26 cellular contexts compared by ENCODE assay signal in the genomic region with DNA sequence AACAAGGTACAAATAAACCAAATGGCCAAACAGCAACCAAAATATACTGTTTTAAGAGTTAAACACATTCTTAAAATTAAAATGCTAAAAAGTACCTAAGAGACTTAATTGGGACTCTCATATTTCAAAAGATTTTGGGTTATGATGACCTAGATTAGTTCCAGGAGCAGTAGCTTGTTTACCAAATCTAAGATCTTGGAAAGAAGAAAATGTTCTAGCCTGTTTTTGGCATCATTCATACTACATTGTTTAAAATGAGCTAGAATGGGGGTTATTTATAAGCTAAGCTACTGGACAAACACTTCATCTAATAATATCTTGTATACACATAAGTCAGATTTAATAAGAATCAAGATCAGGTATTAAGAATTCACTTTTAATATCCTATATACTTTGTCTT. TPM values are rescaled to one million over a fixed set of nuclear protein-coding genes. Genes with fewer than 3 reads are reported as not detected.
DNase-seq lines count a peak whose midpoint lies in the region; ATAC-seq and TF ChIP-seq lines count a peak whose summit lies in the region.
"Had no signal": no experiment of that assay in that cellular context is flagged by ENCODE, and none has a peak within 500 bp of the region (broad histone marks: within the 10 kb centered on the region; RNA-seq: fewer than 3 reads in every experiment).

No MANE protein-coding gene starts in this region.

- H3K27me3 ChIP-seq in breast epithelium: no peaks in the 10 kb centered on the region
- H3K27me3 ChIP-seq in esophagus muscularis mucosa: no peaks in the 10 kb centered on the region
- no peaks in the 10 kb centered on the region for H3K27me3 ChIP-seq in sigmoid colon
- no peaks in the 10 kb centered on the region for H3K27me3 ChIP-seq in tibial nerve
- H3K27me3 ChIP-seq in right lobe of liver: no peaks in the 10 kb centered on the region

- H3K4me1 Mint-ChIP-seq in MCF 10A (ENCODE audit: insufficient read depth, unreplicated experiment): peaks cover 35% of the 10 kb centered on the region

- no peaks in the 10 kb centered on the region for H3K9me3 Mint-ChIP-seq in MCF 10A (ENCODE audit: unreplicated experiment)
- H3K9me3 Mint-ChIP-seq: activated T-cell treated with anti-CD3 and anti-CD28 coated beads, Interleukin-2, amount 50 U/mL, for 24 hours; central memory CD8-positive, alpha-beta T cell; GM23338; naive B cell had no signal

- TF ChIP-seq EP300 in esophagus muscularis mucosa (IDR thresholded peaks at IDR 0.05): no peak
- TF ChIP-seq EP300 in sigmoid colon (IDR thresholded peaks at IDR 0.05): no peak
- TF ChIP-seq EP300 in tibial nerve (IDR thresholded peaks at IDR 0.05): peak; percentile 62 to 85

- TF ChIP-seq CTCF in breast epithelium (IDR thresholded peaks at IDR 0.05) (no peak), MCF 10A (IDR thresholded peaks at IDR 0.05; ENCODE audit: unreplicated experiment) (no peak), esophagus muscularis mucosa (IDR thresholded peaks at IDR 0.05) (no peak), sigmoid colon (IDR thresholded peaks at IDR 0.05) (no peak), tibial nerve (IDR thresholded peaks at IDR 0.05) (no peak), right lobe of liver (IDR thresholded peaks at IDR 0.05) (no peak)

- H3K4me1 ChIP-seq in breast epithelium: peaks cover 4 to 28% of the 10 kb centered on the region in 2 donors
- H3K4me1 ChIP-seq in esophagus muscularis mucosa: peaks cover 54 to 83% (median 81%) of the 10 kb centered on the region in 4 donors
- peaks cover 2 to 71% (median 62%) of the 10 kb centered on the region in 4 donors for H3K4me1 ChIP-seq in sigmoid colon
- peaks cover 0 to 92% (median 50%) of the 10 kb centered on the region in 4 donors for H3K4me1 ChIP-seq in tibial nerve
- peaks cover 0 to 80% (median 16%) of the 10 kb centered on the region in 4 donors for H3K4me1 ChIP-seq in right lobe of liver

- H3K4me3 ChIP-seq in breast epithelium: no peak overlapping the region
- H3K4me3 ChIP-seq in esophagus muscularis mucosa: no peak overlapping the region
- no peak overlapping the region for H3K4me3 ChIP-seq in sigmoid colon
- no peak overlapping the region for H3K4me3 ChIP-seq in tibial nerve
- no peak overlapping the region for H3K4me3 ChIP-seq in right lobe of liver
- H3K4me3 ChIP-seq: GM23338 had no signal

- no peak for TF ChIP-seq POLR2A in breast epithelium (IDR thresholded peaks at IDR 0.05)
- TF ChIP-seq POLR2A in esophagus muscularis mucosa (IDR thresholded peaks at IDR 0.05; ENCODE audit: low read depth): no peak
- no peak for TF ChIP-seq POLR2A in sigmoid colon (IDR thresholded peaks at IDR 0.05)
- no peak for TF ChIP-seq POLR2A in tibial nerve (IDR thresholded peaks at IDR 0.05)
- TF ChIP-seq POLR2A in right lobe of liver (IDR thresholded peaks at IDR 0.05): no peak

- H3K36me3 Mint-ChIP-seq in MCF 10A (ENCODE audit: insufficient read depth, unreplicated experiment): peaks cover 54% of the 10 kb centered on the region

- H3K27ac ChIP-seq in breast epithelium (peak overlapping the region; percentile 68 to 82), esophagus muscularis mucosa (replicated peaks in 1 of 4) (peak overlapping the region; percentile 60 to 81 (median 72)), sigmoid colon (peak overlapping the region; percentile 47 to 79 (median 76)), tibial nerve (peak overlapping the region; percentile 62 to 83 (median 78)), right lobe of liver (peak overlapping the region in 1 of 3 donors; percentile 0)
- H3K27ac ChIP-seq: 22Rv1 had no signal

- H3K27ac Mint-ChIP-seq in MCF 10A (ENCODE audit: low read depth, unreplicated experiment): no peak overlapping the region
- H3K27ac Mint-ChIP-seq: activated T-cell treated with anti-CD3 and anti-CD28 coated beads, Interleukin-2, amount 50 U/mL, for 24 hours; GM23338; naive B cell had no signal

- H3K9me3 ChIP-seq in breast epithelium: no peaks in the 10 kb centered on the region
- H3K9me3 ChIP-seq in esophagus muscularis mucosa: no peaks in the 10 kb centered on the region
- H3K9me3 ChIP-seq in sigmoid colon: no peaks in the 10 kb centered on the region
- no peaks in the 10 kb centered on the region for H3K9me3 ChIP-seq in tibial nerve
- no peaks in the 10 kb centered on the region for H3K9me3 ChIP-seq in right lobe of liver

- POLR2A ChIA-PET in MCF 10A (lab: Yijun Ruan, JAX): interaction anchor here (0.9 to 2.2 kb wide), 4 partner anchors 9 to 53 kb away, joined by 4 to 14 read pairs (median 4); a partner anchor contains a TSS

- intact Hi-C loops in breast epithelium (cut with DNase I; ENCODE audit: low total_unique reads) (no loop called here), MCF 10A (cut with micrococcal nuclease) (no loop called here), esophagus muscularis mucosa (cut with DNase I) (no loop called here), sigmoid colon (cut with DNase I) (no loop called here), right lobe of liver (cut with DNase I) (no loop called here)

- no peak for ATAC-seq in right lobe of liver
- ATAC-seq: GM23338 had no signal

- BruUV-seq in MCF 10A (replicated peaks; lab: Mats Ljungman, UMichigan): no TSS peak

- H3K36me3 ChIP-seq in breast epithelium (peaks cover 7% of the 10 kb centered on the region), esophagus muscularis mucosa (peaks cover 0 to 36% (median 15%) of the 10 kb centered on the region in 4 donors), sigmoid colon (peaks cover 0 to 25% (median 4%) of the 10 kb centered on the region in 4 donors), tibial nerve (peaks cover 0 to 15% (median 0%) of the 10 kb centered on the region in 3 donors), right lobe of liver (peaks cover 0 to 4% (median 1%) of the 10 kb centered on the region in 4 donors)

- no peak overlapping the region for H3K4me3 Mint-ChIP-seq in MCF 10A (ENCODE audit: unreplicated experiment)
- H3K4me3 Mint-ChIP-seq: activated T-cell treated with anti-CD3 and anti-CD28 coated beads, Interleukin-2, amount 50 U/mL, for 24 hours; central memory CD8-positive, alpha-beta T cell; GM23338; naive B cell had no signal

- DNase-seq in breast epithelium (ENCODE audit: low spot score in 2 of 2): no peak
- DNase-seq in MCF 10A (ENCODE audit: unreplicated experiment): no peak
- no peak for DNase-seq in esophagus muscularis mucosa (ENCODE audit: extremely low spot score)
- DNase-seq in sigmoid colon: no peak
- DNase-seq in tibial nerve (ENCODE audit: low spot score in 2 of 2): no peak
- no peak for DNase-seq in dedifferentiated amniotic fluid mesenchymal stem cell (ENCODE audit: extremely low spot score)
- DNase-seq in right lobe of liver: no peak
- DNase-seq in mucosa of gallbladder (ENCODE audit: low spot score): no peak
- DNase-seq: activated CD4-positive, alpha-beta T cell treated with anti-CD3 and anti-CD28 coated beads for 1 hour; activated CD8-positive, alpha-beta memory T cell treated with anti-CD3 and anti-CD28 coated beads for 24 hours; activated naive CD4-positive, alpha-beta T cell; activated T-cell treated with anti-CD3 and anti-CD28 coated beads, Interleukin-2, amount 50 U/mL, for 24 hours; AML-193; amniotic stem cell; DMS53; effector CD8-positive, alpha-beta T cell; KG1; kidney glomerular epithelial cell; mesenchymal stem cell; naive B cell; NCI-H187 treated with DMSO at 0.1 percent for 48 hours; NCI-H226; OCI-M1 had no signal

- CTCF ChIA-PET in MCF 10A (lab: Yijun Ruan, JAX): interaction anchor here (0.9 kb wide), 1 partner anchor 81 kb away, joined by 3 read pairs; no protein-coding TSS in a partner anchor

- no peaks in the 10 kb centered on the region for H3K27me3 Mint-ChIP-seq in MCF 10A (ENCODE audit: insufficient read depth, unreplicated experiment)
- H3K27me3 Mint-ChIP-seq: activated T-cell treated with anti-CD3 and anti-CD28 coated beads, Interleukin-2, amount 50 U/mL, for 24 hours; central memory CD8-positive, alpha-beta T cell; naive B cell had no signal

RNA-seq across cellular contexts. Expression of a gene that starts 22.8 kb away (rescaled TPM):
- total RNA-seq in breast epithelium (100 to 1,000 TPM; 157 to 215 (median 168) TPM), MCF 10A (2022) (21.3 and 27.6 TPM in 2 replicates), esophagus muscularis mucosa (10 to 100 TPM; 42.6 to 68.5 (median 46.0) TPM), sigmoid colon (10 to 100 TPM; 50.1 to 90.3 (median 82.2) TPM), tibial nerve (10 to 100 TPM; 64.5 to 98.8 (median 88.5) TPM), right lobe of liver (10 to 100 TPM; 18.9 to 52.9 (median 35.4) TPM), mucosa of gallbladder (40.4 TPM)
- polyA plus RNA-seq in sigmoid colon: 10 to 100 TPM; 21.0 to 26.1 (median 25.5) TPM
